Comparison of ENCODE assay signal across 8 cellular contexts in genomic region chr15:63971427-63971805, GRCh38.
DNase-seq lines count a peak whose midpoint lies in the region; ATAC-seq and TF ChIP-seq lines count a peak whose summit lies in the region.

No MANE protein-coding gene starts in this region.

- H3K27ac ChIP-seq in psoas muscle = peak overlapping the region; percentile 78

- no peak for TF ChIP-seq CTCF in psoas muscle (IDR thresholded peaks at IDR 0.05)

- WGBS in psoas muscle, 3 donors = 25 to 52% (median 31%) methylated on average over 2 of the region's 2 CpGs

- peak overlapping the region; percentile 64 for H3K27ac Mint-ChIP-seq in activated T-cell treated with anti-CD3 and anti-CD28 coated beads, Interleukin-2, amount 50 U/mL, for 72 hours

- no peaks in the 10 kb centered on the region for H3K9me3 ChIP-seq in psoas muscle

- no peaks in the 10 kb centered on the region for H3K27me3 ChIP-seq in psoas muscle (ENCODE audit: insufficient read depth in 3 of 3, low read length in 2 of 3)

- peak; percentile 35 to 60 for DNase-seq in activated T-cell treated with anti-CD3 and anti-CD28 coated beads, Interleukin-2, amount 50 U/mL, for 72 hours
- DNase-seq in psoas muscle (peak in 1 of 2 donors; percentile 73), RKO (ENCODE audit: low spot score) (no peak), SHP77 (lab: John Stamatoyannopoulos, UW) (no peak), DMS153 (lab: John Stamatoyannopoulos, UW) (no peak)

- ATAC-seq in GM18505 (IDR thresholded peaks at IDR 0.05; ENCODE audit: unreplicated experiment) = peak; percentile 16
- ATAC-seq in HG03103 (IDR thresholded peaks at IDR 0.05; ENCODE audit: low read depth, unreplicated experiment) = peak; percentile 16
- ATAC-seq in activated T-cell treated with anti-CD3 and anti-CD28 coated beads, Interleukin-2, amount 50 U/mL, for 72 hours (replicated peaks in 1 of 2) = peak; percentile 46 to 67
- ATAC-seq in psoas muscle = peak; percentile 31 to 77 (median 56)
- no peak for ATAC-seq in HG03175 (IDR thresholded peaks at IDR 0.05; ENCODE audit: unreplicated experiment)

- H3K4me3 Mint-ChIP-seq in activated T-cell treated with anti-CD3 and anti-CD28 coated beads, Interleukin-2, amount 50 U/mL, for 72 hours = peak overlapping the region; percentile 73 to 79

- no peaks in the 10 kb centered on the region for H3K27me3 Mint-ChIP-seq in activated T-cell treated with anti-CD3 and anti-CD28 coated beads, Interleukin-2, amount 50 U/mL, for 72 hours (ENCODE audit: low read depth)

- no peak overlapping the region for H3K4me3 ChIP-seq in psoas muscle

- no peaks in the 10 kb centered on the region for H3K36me3 ChIP-seq in psoas muscle (ENCODE audit: insufficient read depth in 1 of 2, low read depth in 1 of 2)

- TF ChIP-seq POLR2A in GM18505 (IDR thresholded peaks at IDR 0.05; ENCODE audit: borderline replicate concordance, extremely low read depth, insufficient read depth, insufficient read length) = no peak

- H3K9me3 Mint-ChIP-seq in activated T-cell treated with anti-CD3 and anti-CD28 coated beads, Interleukin-2, amount 50 U/mL, for 72 hours = no peaks in the 10 kb centered on the region

- peaks cover 43% of the 10 kb centered on the region for H3K4me1 Mint-ChIP-seq in activated T-cell treated with anti-CD3 and anti-CD28 coated beads, Interleukin-2, amount 50 U/mL, for 72 hours (ENCODE audit: low read depth)

- intact Hi-C loops in psoas muscle (cut with DNase I) = no loop called here

- no peaks in the 10 kb centered on the region for H3K36me3 Mint-ChIP-seq in activated T-cell treated with anti-CD3 and anti-CD28 coated beads, Interleukin-2, amount 50 U/mL, for 72 hours (ENCODE audit: insufficient read depth in 2 of 2)

- peaks cover 64% of the 10 kb centered on the region for H3K4me1 ChIP-seq in psoas muscle

Comparison
In these comparisons a context has a peak if more than half of its experiments do, and no peak if none do; other contexts are left out.
1. DNase-seq: peak in activated T-cell treated with anti-CD3 and anti-CD28 coated beads, Interleukin-2, amount 50 U/mL, for 72 hours (2 of 2); none in RKO (single experiment), SHP77 (0 of 2) and DMS153 (single experiment).